1 cellular context compared by ENCODE assay signal in the genomic region with DNA sequence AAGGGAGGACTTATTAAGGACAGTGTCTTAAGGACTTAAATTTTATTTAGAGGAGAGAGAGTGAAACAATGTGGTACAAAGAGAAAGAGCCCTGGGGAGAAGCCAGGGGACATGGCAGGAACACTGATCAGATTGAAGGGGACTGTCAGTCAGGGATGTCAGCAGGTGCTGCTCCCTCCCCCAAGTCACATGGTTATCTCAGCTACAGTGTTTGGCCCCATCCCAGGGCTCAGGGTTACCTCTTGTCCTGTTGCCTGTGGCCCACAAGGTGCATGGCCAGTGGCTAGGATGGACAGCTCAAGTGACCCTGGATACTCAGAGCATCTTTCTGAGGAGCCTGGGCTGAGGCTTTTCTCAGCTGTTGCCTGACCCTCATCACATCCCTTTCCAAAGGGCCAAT.
TF ChIP-seq lines count a peak whose summit lies in the region.

No MANE protein-coding gene starts in this region.

TF ChIP-seq in GM23338, 12 proteins besides CTCF, POLR2A, EP300 and RAD21 (continued from another document):
- TF ChIP-seq, protein P1, sequence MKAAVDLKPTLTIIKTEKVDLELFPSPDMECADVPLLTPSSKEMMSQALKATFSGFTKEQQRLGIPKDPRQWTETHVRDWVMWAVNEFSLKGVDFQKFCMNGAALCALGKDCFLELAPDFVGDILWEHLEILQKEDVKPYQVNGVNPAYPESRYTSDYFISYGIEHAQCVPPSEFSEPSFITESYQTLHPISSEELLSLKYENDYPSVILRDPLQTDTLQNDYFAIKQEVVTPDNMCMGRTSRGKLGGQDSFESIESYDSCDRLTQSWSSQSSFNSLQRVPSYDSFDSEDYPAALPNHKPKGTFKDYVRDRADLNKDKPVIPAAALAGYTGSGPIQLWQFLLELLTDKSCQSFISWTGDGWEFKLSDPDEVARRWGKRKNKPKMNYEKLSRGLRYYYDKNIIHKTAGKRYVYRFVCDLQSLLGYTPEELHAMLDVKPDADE (IDR thresholded peaks at IDR 0.05) = no peak
- TF ChIP-seq ZNF331 (CRISPR knock-in tag; IDR thresholded peaks at IDR 0.05; ENCODE audit: low read depth) = no peak
- TF ChIP-seq, protein P2, sequence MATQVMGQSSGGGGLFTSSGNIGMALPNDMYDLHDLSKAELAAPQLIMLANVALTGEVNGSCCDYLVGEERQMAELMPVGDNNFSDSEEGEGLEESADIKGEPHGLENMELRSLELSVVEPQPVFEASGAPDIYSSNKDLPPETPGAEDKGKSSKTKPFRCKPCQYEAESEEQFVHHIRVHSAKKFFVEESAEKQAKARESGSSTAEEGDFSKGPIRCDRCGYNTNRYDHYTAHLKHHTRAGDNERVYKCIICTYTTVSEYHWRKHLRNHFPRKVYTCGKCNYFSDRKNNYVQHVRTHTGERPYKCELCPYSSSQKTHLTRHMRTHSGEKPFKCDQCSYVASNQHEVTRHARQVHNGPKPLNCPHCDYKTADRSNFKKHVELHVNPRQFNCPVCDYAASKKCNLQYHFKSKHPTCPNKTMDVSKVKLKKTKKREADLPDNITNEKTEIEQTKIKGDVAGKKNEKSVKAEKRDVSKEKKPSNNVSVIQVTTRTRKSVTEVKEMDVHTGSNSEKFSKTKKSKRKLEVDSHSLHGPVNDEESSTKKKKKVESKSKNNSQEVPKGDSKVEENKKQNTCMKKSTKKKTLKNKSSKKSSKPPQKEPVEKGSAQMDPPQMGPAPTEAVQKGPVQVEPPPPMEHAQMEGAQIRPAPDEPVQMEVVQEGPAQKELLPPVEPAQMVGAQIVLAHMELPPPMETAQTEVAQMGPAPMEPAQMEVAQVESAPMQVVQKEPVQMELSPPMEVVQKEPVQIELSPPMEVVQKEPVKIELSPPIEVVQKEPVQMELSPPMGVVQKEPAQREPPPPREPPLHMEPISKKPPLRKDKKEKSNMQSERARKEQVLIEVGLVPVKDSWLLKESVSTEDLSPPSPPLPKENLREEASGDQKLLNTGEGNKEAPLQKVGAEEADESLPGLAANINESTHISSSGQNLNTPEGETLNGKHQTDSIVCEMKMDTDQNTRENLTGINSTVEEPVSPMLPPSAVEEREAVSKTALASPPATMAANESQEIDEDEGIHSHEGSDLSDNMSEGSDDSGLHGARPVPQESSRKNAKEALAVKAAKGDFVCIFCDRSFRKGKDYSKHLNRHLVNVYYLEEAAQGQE (IDR thresholded peaks at IDR 0.05; ENCODE audit: unreplicated experiment) = no peak
- TF ChIP-seq NANOG (IDR thresholded peaks at IDR 0.05; ENCODE audit: borderline replicate concordance) = no peak
TF ChIP-seq in GM23338: peak in this region for 0.
